ENCODE assay signal across 8 cellular contexts in the genomic region with DNA sequence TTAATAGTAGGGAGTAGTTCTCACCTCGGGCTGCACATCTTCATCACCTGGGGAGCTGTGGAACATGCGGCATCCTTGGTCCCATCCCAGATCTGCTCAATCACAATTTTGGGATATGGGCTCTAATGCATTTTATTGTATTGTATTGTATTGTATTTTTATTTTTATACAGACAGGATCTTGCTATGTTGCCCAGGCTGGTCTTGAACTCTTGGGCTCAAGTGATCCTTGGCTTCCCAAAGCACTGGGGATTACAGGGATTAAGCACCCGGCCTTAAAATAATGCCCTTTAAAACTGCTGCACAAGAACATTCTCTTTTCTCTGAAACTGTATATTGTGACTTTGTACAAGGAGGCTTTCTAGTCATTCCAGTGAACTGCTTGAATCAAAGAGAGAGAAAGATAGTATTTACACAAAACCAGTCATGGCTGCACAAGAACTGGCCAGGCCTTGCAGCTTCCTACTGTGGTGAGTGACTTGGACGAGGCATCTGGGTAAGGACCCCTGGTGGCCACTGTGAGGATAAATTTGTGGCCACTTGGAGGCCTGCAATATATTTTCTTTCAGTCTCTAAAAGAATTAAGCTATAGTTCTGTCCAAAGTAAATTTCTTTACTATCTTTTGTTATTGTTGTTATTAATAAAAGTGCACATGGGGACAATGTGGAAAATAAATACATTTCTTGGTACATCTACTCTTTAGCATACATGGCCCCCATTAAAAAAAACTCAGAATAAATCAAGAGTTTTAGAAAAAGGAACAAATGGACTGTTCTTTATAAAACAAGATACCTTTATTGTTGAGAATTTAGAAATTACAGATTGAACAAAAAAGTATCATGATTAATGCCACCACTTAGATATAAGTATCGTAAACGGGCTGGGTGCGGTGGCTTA. TPM values are rescaled to one million over a fixed set of nuclear protein-coding genes. Genes with fewer than 3 reads are reported as not detected.
DNase-seq lines count a peak whose midpoint lies in the region; ATAC-seq, FAIRE-seq and TF ChIP-seq lines count a peak whose summit lies in the region.

No MANE protein-coding gene starts in this region.

- DNase-seq in A549 (ENCODE audit: low read depth in 1 of 2, low spot score in 1 of 2): peak; percentile 81 to 90
- DNase-seq in HL-60 (ENCODE audit: low read depth in 1 of 2, low spot score in 1 of 2): peak; percentile 51 to 77
- peak; percentile 42 for DNase-seq in activated T-cell treated with anti-CD3 and anti-CD28 coated beads for 1 hour (ENCODE audit: low read depth)
- DNase-seq in natural killer cell: peak; percentile 29
- peak; percentile 60 for DNase-seq in stimulated activated naive CD8-positive, alpha-beta T cell treated with anti-CD3 and anti-CD28 coated beads, Interleukin-15, Interleukin-2, amounts not matched to agents 100 U/mL and 50 U/mL, for 24 hours

- TF ChIP-seq EP300 in A549 (IDR thresholded peaks at IDR 0.05): no peak

- H3K27me3 ChIP-seq in HL-60 (ENCODE audit: insufficient read depth, poor library complexity, severe bottlenecking) (no peaks in the 10 kb centered on the region), OCI-LY1 (ENCODE audit: insufficient read depth, low read length) (no peaks in the 10 kb centered on the region)

- H3K9ac ChIP-seq in OCI-LY1 (ENCODE audit: low read length): no peak overlapping the region

- H3K36me3 ChIP-seq in OCI-LY1 (ENCODE audit: insufficient read depth, low read length): peaks cover 13% of the 10 kb centered on the region; the same call in 1 of the 2 replicates

- peak; percentile 85 for TF ChIP-seq CTCF in A549 (IDR thresholded peaks at IDR 0.05)
- peak; percentile 60 for TF ChIP-seq CTCF in HL-60 (IDR thresholded peaks at IDR 0.05; ENCODE audit: insufficient read depth, low read length)
- peak; percentile 77 for TF ChIP-seq CTCF in OCI-LY1 (IDR thresholded peaks at IDR 0.05; ENCODE audit: low read length)
- TF ChIP-seq CTCF in natural killer cell (IDR thresholded peaks at IDR 0.05): peak; percentile 89

- H3F3A ChIP-seq in OCI-LY1 (ENCODE audit: insufficient read depth, low read length): 0 out of 2 replicates have a peak, but pooled peaks cover 3% of the 10 kb centered on the region

- H3K36me3 Mint-ChIP-seq in natural killer cell: no peaks in the 10 kb centered on the region

- H4K20me1 ChIP-seq in OCI-LY1 (ENCODE audit: insufficient read depth, low read length): no peaks in the 10 kb centered on the region

- intact Hi-C loops in natural killer cell (cut with micrococcal nuclease): loop anchor here (1.0 to 5.0 kb wide), 2 partner anchors 88 to 162 kb away; a partner anchor contains a TSS

- H3K27ac Mint-ChIP-seq in natural killer cell: no peak overlapping the region

- H3K9me3 Mint-ChIP-seq in natural killer cell: no peaks in the 10 kb centered on the region

- POLR2A ChIA-PET in A549 (lab: Yijun Ruan, JAX): interaction anchor here (0.6 to 2.1 kb wide), 4 partner anchors 48 to 254 kb away, joined by 3 to 14 read pairs (median 8); a partner anchor contains a TSS

- 76% methylated on average over 7 of the region's 7 CpGs for WGBS in A549 (ENCODE audit: missing lambda C conversion rate)

- no peaks in the 10 kb centered on the region for H3K27me3 Mint-ChIP-seq in natural killer cell (ENCODE audit: low read depth in 2 of 2)

- H3K4me1 Mint-ChIP-seq in natural killer cell: peaks cover 6 to 9% of the 10 kb centered on the region in 2 donors

- H2AFZ ChIP-seq in OCI-LY1 (ENCODE audit: low read length): no peak overlapping the region

- H3K27ac ChIP-seq in A549: peak overlapping the region; percentile 31 to 61; a peak in 5 of 6 replicates
- no peak overlapping the region for H3K27ac ChIP-seq in HL-60 (replicated peaks)
- no peak overlapping the region for H3K27ac ChIP-seq in OCI-LY1 (ENCODE audit: low read depth, low read length, poor library complexity, severe bottlenecking)

- TF ChIP-seq RAD21 in A549 (conservative IDR thresholded peaks at IDR 0.05 in 1 of 2, IDR thresholded peaks at IDR 0.05 in 1 of 2): peak; percentile 78 to 82

- no peaks in the 10 kb centered on the region for H3K9me3 ChIP-seq in A549
- no peaks in the 10 kb centered on the region for H3K9me3 ChIP-seq in OCI-LY1 (ENCODE audit: low read length)

- ATAC-seq in A549 (peak; percentile 81 to 84), GM18517 (IDR thresholded peaks at IDR 0.05; ENCODE audit: unreplicated experiment) (peak; percentile 67), esophagus mucosa (peak; percentile 91), natural killer cell (peak; percentile 75 to 92 (median 83))
- ATAC-seq in stimulated activated naive CD8-positive, alpha-beta T cell treated with anti-CD3 and anti-CD28 coated beads, Interleukin-15, Interleukin-2, amounts not matched to agents 100 U/mL and 50 U/mL, for 24 hours: peak; percentile 74

- no peak for TF ChIP-seq POLR2A in A549 (IDR thresholded peaks at IDR 0.05; ENCODE audit: low read length)

- CTCF ChIA-PET in A549 (lab: Yijun Ruan, JAX): interaction anchor here (0.6 to 3.7 kb wide), 44 partner anchors 9 to 928 kb away, joined by 3 to 42 read pairs (median 4); a partner anchor contains a TSS

- no peaks in the 10 kb centered on the region for H3K79me2 ChIP-seq in OCI-LY1 (ENCODE audit: insufficient read depth, low read length)

- H3K9me2 ChIP-seq in OCI-LY1 (ENCODE audit: low read depth, low read length): no peaks in the 10 kb centered on the region

- H3K4me2 ChIP-seq in A549 (no peak overlapping the region), OCI-LY1 (ENCODE audit: low read length) (no peak overlapping the region)

- no peak overlapping the region for H3K4me3 ChIP-seq in A549
- no peak overlapping the region for H3K4me3 ChIP-seq in HL-60 (replicated peaks; ENCODE audit: insufficient read depth, low read length)
- H3K4me3 ChIP-seq in OCI-LY1 (ENCODE audit: low read depth, low read length, poor library complexity, severe bottlenecking): no peak overlapping the region

- FAIRE-seq in A549 (lab: Jason Lieb, UNC): no peak

- H3K4me1 ChIP-seq in A549 (peaks cover 38% of the 10 kb centered on the region), OCI-LY1 (ENCODE audit: insufficient read depth, low read length, severe bottlenecking) (no peaks in the 10 kb centered on the region)

- H3K4me3 Mint-ChIP-seq in natural killer cell: no peak overlapping the region

TF ChIP-seq in A549, 52 proteins besides CTCF, POLR2A, EP300 and RAD21:
- TF ChIP-seq CHD2 (IDR thresholded peaks at IDR 0.05; ENCODE audit: low read length, partially characterized antibody) (no peak), FOSL2 (IDR thresholded peaks at IDR 0.05) (no peak), FOSL2 (CRISPR knock-in tag; IDR thresholded peaks at IDR 0.05) (0 out of 2 replicates have a peak, but pooled peaks have one; percentile 7), SMC3 (IDR thresholded peaks at IDR 0.05) (peak; percentile 93)

RNA-seq across cellular contexts. Expression of a gene that starts 48.0 kb away (rescaled TPM):
- polyA plus RNA-seq in A549 (2011; rRNA removed) (58.3 and 65.2 TPM in 2 replicates), A549 (2017; fragmentation: RNase III; extraction: RNeasy Plus Mini Kit Qiagen cat#74134 plus additional on column Dnase treatment) (45.1 to 51.5 TPM (median 45.4 TPM) in 3 replicates)
- polyA plus RNA-seq in A549 (2012; cell fraction: cytosol; rRNA removed): 20.8 and 21.0 TPM in 2 replicates
- 13.7 and 22.8 TPM in 2 replicates for polyA plus RNA-seq in A549 (2012; cell fraction: nucleus; rRNA removed)
- polyA minus RNA-seq in A549 (2011; rRNA and poly(A)+ RNA removed): 18.6 and 23.0 TPM in 2 replicates
- total RNA-seq in esophagus mucosa (17.9 TPM), natural killer cell (10 to 100 TPM; 24.1 to 25.2 (median 25.0) TPM)

Comparison
In these comparisons a context has a peak if more than half of its experiments do, and no peak if none do; other contexts are left out.
1. DNase-seq: peak in every context shown above with its lines; median percentile 86 in A549; 64 in HL-60; 60 in stimulated activated naive CD8-positive, alpha-beta T cell treated with anti-CD3 and anti-CD28 coated beads, Interleukin-15, Interleukin-2, amounts not matched to agents 100 U/mL and 50 U/mL, for 24 hours; 42 in activated T-cell treated with anti-CD3 and anti-CD28 coated beads for 1 hour; 29 in natural killer cell.
2. H3K27ac ChIP-seq: peak in A549 (2 of 2); none in HL-60 (single experiment) and OCI-LY1 (single experiment).
3. Peak in every context shown above with its lines, with median percentiles within 50 percentile points of each other: ATAC-seq and CTCF ChIP-seq.